ENCODE assay signal across 17 cellular contexts in the genomic region with DNA sequence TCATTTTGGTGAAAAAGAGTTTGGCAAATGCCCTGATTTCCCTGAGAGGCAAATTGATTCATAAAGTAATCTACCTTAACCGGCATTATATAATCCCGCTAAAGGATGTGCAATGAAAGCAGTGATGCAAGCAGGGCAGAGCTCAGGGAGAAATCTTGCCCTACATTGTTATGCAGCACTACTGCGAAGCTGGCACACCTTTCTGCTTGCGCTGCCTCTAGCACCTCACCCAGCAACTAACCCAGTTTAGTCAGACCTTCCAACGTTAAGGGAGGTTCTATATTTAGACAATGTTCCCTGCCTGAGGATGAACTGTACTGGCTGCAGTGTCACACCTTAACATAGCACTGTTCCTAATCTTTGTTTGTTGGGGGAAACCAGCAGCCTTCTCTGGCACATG.
"Had no signal": no experiment of that assay in that cellular context is flagged by ENCODE, and none has a peak within 500 bp of the region (broad histone marks: within the 10 kb centered on the region; RNA-seq: fewer than 3 reads in every experiment).

No MANE protein-coding gene starts in this region.

- H3K4me1 ChIP-seq: lower lobe of right lung, parathyroid adenoma, testis, vagina had no signal

- H3K27me3 ChIP-seq: testis, vagina had no signal

- DNase-seq: activated CD4-positive, alpha-beta T cell treated with anti-CD3 and anti-CD28 coated beads, Interleukin-2, amount 50 U/mL, for 4 hours; activated T-cell treated with anti-CD3 and anti-CD28 coated beads, Interleukin-2, amount 50 U/mL, for 1 hour; cerebellar nuclear complex; effector memory CD8-positive, alpha-beta T cell; erythroblast; kidney; lower lobe of right lung; midbrain; naive B cell; stimulated activated CD4-positive, alpha-beta T cell treated with anti-CD3 and anti-CD28 coated beads, Interleukin-4, amount 100 ng/mL, for 1 hour; stimulated activated naive CD8-positive, alpha-beta T cell treated with anti-CD3 and anti-CD28 coated beads, Interleukin-15, amount 100 ng/mL, for 72 hours; testis had no signal

- H3K36me3 ChIP-seq: lower lobe of right lung, vagina had no signal

- ATAC-seq: activated CD4-positive, CD25-positive, alpha-beta regulatory T cell treated with anti-CD3 and anti-CD28 coated beads, Interleukin-2, amount 50 U/mL, for 24 hours; effector memory CD8-positive, alpha-beta T cell; lower lobe of right lung; stimulated activated naive CD8-positive, alpha-beta T cell treated with anti-CD3 and anti-CD28 coated beads, Interleukin-15, amount 100 ng/mL, for 72 hours had no signal

- H3K79me2 ChIP-seq: parathyroid adenoma had no signal

- H3K27ac ChIP-seq: lower lobe of right lung, parathyroid adenoma, testis, vagina had no signal

- H3K27ac Mint-ChIP-seq: activated naive CD4-positive, alpha-beta T cell treated with anti-CD3 and anti-CD28 coated beads, Interleukin-2, amount 50 U/mL, for 24 hours; dendritic cell treated with granulocyte-macrophage colony-stimulating factor and Interleukin-4, amounts not matched to agents 40 ng/mL and 50 ng/mL, for 4 days; effector memory CD8-positive, alpha-beta T cell; naive B cell had no signal

- H3K36me3 Mint-ChIP-seq: naive B cell had no signal

- H3K9me3 Mint-ChIP-seq: activated naive CD4-positive, alpha-beta T cell treated with anti-CD3 and anti-CD28 coated beads, Interleukin-2, amount 50 U/mL, for 24 hours; dendritic cell treated with granulocyte-macrophage colony-stimulating factor and Interleukin-4, amounts not matched to agents 40 ng/mL and 50 ng/mL, for 4 days; effector memory CD8-positive, alpha-beta T cell; naive B cell; stimulated activated naive CD8-positive, alpha-beta T cell treated with anti-CD3 and anti-CD28 coated beads, Interleukin-15, amount 100 ng/mL, for 72 hours had no signal

- H2AFZ ChIP-seq: parathyroid adenoma had no signal

- H3K9me3 ChIP-seq: lower lobe of right lung, testis, vagina had no signal

- H3K9ac ChIP-seq: parathyroid adenoma had no signal

- H3K27me3 Mint-ChIP-seq: activated naive CD4-positive, alpha-beta T cell treated with anti-CD3 and anti-CD28 coated beads, Interleukin-2, amount 50 U/mL, for 24 hours; dendritic cell treated with granulocyte-macrophage colony-stimulating factor and Interleukin-4, amounts not matched to agents 40 ng/mL and 50 ng/mL, for 4 days; naive B cell; stimulated activated naive CD8-positive, alpha-beta T cell treated with anti-CD3 and anti-CD28 coated beads, Interleukin-15, amount 100 ng/mL, for 72 hours had no signal

- H3K4me3 ChIP-seq: lower lobe of right lung, testis, vagina had no signal

- H3K4me1 Mint-ChIP-seq: activated naive CD4-positive, alpha-beta T cell treated with anti-CD3 and anti-CD28 coated beads, Interleukin-2, amount 50 U/mL, for 24 hours; naive B cell; stimulated activated naive CD8-positive, alpha-beta T cell treated with anti-CD3 and anti-CD28 coated beads, Interleukin-15, amount 100 ng/mL, for 72 hours had no signal

- H3K4me3 Mint-ChIP-seq: activated naive CD4-positive, alpha-beta T cell treated with anti-CD3 and anti-CD28 coated beads, Interleukin-2, amount 50 U/mL, for 24 hours; dendritic cell treated with granulocyte-macrophage colony-stimulating factor and Interleukin-4, amounts not matched to agents 40 ng/mL and 50 ng/mL, for 4 days; effector memory CD8-positive, alpha-beta T cell; naive B cell; stimulated activated naive CD8-positive, alpha-beta T cell treated with anti-CD3 and anti-CD28 coated beads, Interleukin-15, amount 100 ng/mL, for 72 hours had no signal
